Comparison of ENCODE assay signal across 8 cellular contexts in the genomic region with DNA sequence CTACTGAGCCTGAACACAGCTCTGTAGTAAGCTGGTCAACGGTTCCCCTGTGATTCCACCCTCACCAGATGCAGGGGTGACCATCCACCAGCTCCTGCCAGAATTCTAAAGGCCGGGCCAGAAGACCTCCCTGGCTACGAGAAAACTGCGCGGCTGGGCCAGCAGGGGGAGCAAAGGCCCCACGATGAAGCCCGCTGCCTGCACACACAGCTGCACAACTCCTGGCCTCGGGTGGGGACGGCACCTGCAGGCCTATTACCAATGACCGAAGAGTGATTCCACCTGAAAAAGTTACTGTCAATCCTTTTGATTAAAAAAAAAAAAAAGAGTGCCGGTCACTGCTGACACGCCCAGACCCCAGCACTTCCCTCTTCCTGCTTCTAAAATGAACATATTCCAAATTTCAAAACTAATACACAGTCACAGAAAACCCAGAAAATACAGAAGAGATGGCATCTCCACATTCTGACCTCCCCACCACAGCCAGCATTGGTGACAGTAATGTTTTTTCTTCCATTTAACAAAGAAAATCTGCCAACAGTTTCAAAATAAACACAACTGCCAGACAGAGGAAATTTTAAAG. TPM values are rescaled to one million over a fixed set of nuclear protein-coding genes. Genes with fewer than 3 reads are reported as not detected.
DNase-seq lines count a peak whose midpoint lies in the region; ATAC-seq and TF ChIP-seq lines count a peak whose summit lies in the region.

No MANE protein-coding gene starts in this region.

- no peaks in the 10 kb centered on the region for H3K27me3 ChIP-seq in psoas muscle (ENCODE audit: insufficient read depth in 3 of 3, low read length in 2 of 3)
- no peaks in the 10 kb centered on the region for H3K27me3 ChIP-seq in vagina

- WGBS in psoas muscle, 3 donors: 15 to 22% (median 17%) methylated on average over 12 of the region's 12 CpGs

- no peaks in the 10 kb centered on the region for H3K9me3 ChIP-seq in SK-N-MC (ENCODE audit: low read depth, low read length)
- H3K9me3 ChIP-seq in psoas muscle: no peaks in the 10 kb centered on the region
- no peaks in the 10 kb centered on the region for H3K9me3 ChIP-seq in vagina

- intact Hi-C loops in Right ventricle myocardium superior (cut with DNase I): loop anchor here (2.0 kb wide), 1 partner anchor 300 kb away; no protein-coding TSS in a partner anchor
- intact Hi-C loops in psoas muscle (cut with DNase I): loop anchor here (1.0 to 5.0 kb wide), 2 partner anchors 301 kb away; no protein-coding TSS in a partner anchor
- intact Hi-C loops in vagina (cut with DNase I): loop anchor here (2.0 kb wide), 1 partner anchor 300 kb away; no protein-coding TSS in a partner anchor

- H3K4me1 ChIP-seq in psoas muscle (no peaks in the 10 kb centered on the region), vagina (no peaks in the 10 kb centered on the region)

- DNase-seq in NCI-H1694 treated with DMSO at 0.1 percent for 48 hours (lab: John Stamatoyannopoulos, UW) (peak; percentile 8), NCI-H1694 (lab: John Stamatoyannopoulos, UW) (no peak), HK-2 (ENCODE audit: unreplicated experiment) (peak; percentile 9), SK-N-MC (ENCODE audit: low read depth, low spot score) (no peak), Right ventricle myocardium superior (peak; percentile 70), psoas muscle (peak in 1 of 2 donors; percentile 55), vagina (ENCODE audit: extremely low spot score in 2 of 2) (no peak)
- DNase-seq in activated naive CD4-positive, alpha-beta T cell treated with anti-CD3 and anti-CD28 coated beads, Interleukin-2, amount 50 U/mL, for 16 hours: peak; percentile 62

- peak; percentile 70 for TF ChIP-seq CTCF in psoas muscle (IDR thresholded peaks at IDR 0.05)
- TF ChIP-seq CTCF in vagina (IDR thresholded peaks at IDR 0.05): peak; percentile 66 to 72 (median 69)

- TF ChIP-seq POLR2A in vagina (IDR thresholded peaks at IDR 0.05): no peak

- ATAC-seq in Right ventricle myocardium superior (ENCODE audit: poor library complexity): peak; percentile 93
- ATAC-seq in psoas muscle: peak; percentile 80 to 88 (median 82)

- peak overlapping the region; percentile 43 for H3K9ac ChIP-seq in SK-N-MC (ENCODE audit: insufficient read length)

- H3K27ac ChIP-seq in SK-N-MC (peak overlapping the region; percentile 69), psoas muscle (no peak overlapping the region), vagina (no peak overlapping the region)

- H3K4me3 ChIP-seq in SK-N-MC (no peak overlapping the region), psoas muscle (no peak overlapping the region), vagina (no peak overlapping the region)

- H3K36me3 ChIP-seq in SK-N-MC (ENCODE audit: insufficient read depth, low read length) (peaks cover 13% of the 10 kb centered on the region; the same call in 1 of the 2 replicates), psoas muscle (ENCODE audit: insufficient read depth in 1 of 2, low read depth in 1 of 2) (peaks cover 0 to 42% of the 10 kb centered on the region in 2 donors), vagina (peaks cover 0 to 15% of the 10 kb centered on the region in 2 donors)

RNA-seq across cellular contexts. Expression of gene RIPK4, which starts 49.8 kb away (rescaled TPM):
- total RNA-seq in Right ventricle myocardium superior (0.08 TPM), psoas muscle (not detected), vagina (28.0 TPM)
- polyA plus RNA-seq in psoas muscle: under 1 TPM in 1 of 3 donors, not detected in 2; 0.01 TPM

Comparison
In these comparisons a context has a peak if more than half of its experiments do, and no peak if none do; other contexts are left out.
1. DNase-seq: peak in NCI-H1694 treated with DMSO at 0.1 percent for 48 hours (single experiment), HK-2 (single experiment), activated naive CD4-positive, alpha-beta T cell treated with anti-CD3 and anti-CD28 coated beads, Interleukin-2, amount 50 U/mL, for 16 hours (single experiment) and Right ventricle myocardium superior (single experiment); none in NCI-H1694 (single experiment), SK-N-MC (single experiment) and vagina (0 of 2).
2. RNA of gene RIPK4, which starts 49.8 kb away (total RNA-seq): 28.0 TPM in vagina (single experiment); 0.08 TPM in Right ventricle myocardium superior (single experiment) and not detected in psoas muscle; every median in the first group is over 10 times any median in the second.